ENCODE assay signal across 11 cellular contexts in genomic region chr2:47230418-47230817, GRCh38. TPM values are rescaled to one million over a fixed set of nuclear protein-coding genes. Genes with fewer than 3 reads are reported as not detected.
DNase-seq lines count a peak whose midpoint lies in the region; ATAC-seq and TF ChIP-seq lines count a peak whose summit lies in the region.
"Had no signal": no experiment of that assay in that cellular context is flagged by ENCODE, and none has a peak within 500 bp of the region (broad histone marks: within the 10 kb centered on the region; RNA-seq: fewer than 3 reads in every experiment).

No MANE protein-coding gene starts in this region.

- H3K4me1 ChIP-seq in ascending aorta: peaks cover 0 to 11% of the 10 kb centered on the region in 2 donors
- H3K4me1 ChIP-seq in ovary (ENCODE audit: insufficient read depth): peaks cover 12% of the 10 kb centered on the region

- intact Hi-C loops in ascending aorta (cut with DNase I) (loop anchor here (2.0 kb wide), 1 partner anchor 44 kb away; no protein-coding TSS in a partner anchor), left cardiac atrium (cut with DNase I) (no loop called here), ovary (cut with DNase I) (no loop called here)

- H3K27me3 ChIP-seq in ascending aorta: no peaks in the 10 kb centered on the region
- no peaks in the 10 kb centered on the region for H3K27me3 ChIP-seq in ovary

- H3K9me3 ChIP-seq in ascending aorta: no peaks in the 10 kb centered on the region
- H3K9me3 ChIP-seq in ovary: no peaks in the 10 kb centered on the region

- 13 to 23% (median 14%) methylated on average over 4 of the region's 4 CpGs for WGBS in ovary, 3 donors

- DNase-seq in AG09319 (ENCODE audit: extremely low read depth, low read depth): peak; percentile 36
- DNase-seq in ascending aorta (ENCODE audit: low spot score in 2 of 2): peak; percentile 38 to 88
- peak; percentile 80 for DNase-seq in left cardiac atrium
- peak; percentile 29 to 63 (median 50) for DNase-seq in ovary
- no peak for DNase-seq in activated T-cell treated with anti-CD3 and anti-CD28 coated beads, Interleukin-2, amount 50 U/mL, for 48 hours
- no peak for DNase-seq in NK-92 (lab: John Stamatoyannopoulos, UW; ENCODE audit: unreplicated experiment)
- DNase-seq in NCI-H226: no peak
- no peak for DNase-seq in NCI-H1436 treated with DMSO at 0.1 percent for 48 hours (lab: John Stamatoyannopoulos, UW)
- DNase-seq: central memory CD4-positive, alpha-beta T cell; Karpas-422; T-helper 17 cell had no signal

- H3K36me3 ChIP-seq in ascending aorta (no peaks in the 10 kb centered on the region), ovary (no peaks in the 10 kb centered on the region)

- no peak for TF ChIP-seq EP300 in ovary (IDR thresholded peaks at IDR 0.05)

- TF ChIP-seq CTCF in AG09319 (IDR thresholded peaks at IDR 0.05; ENCODE audit: low read depth, low read length): no peak
- no peak for TF ChIP-seq CTCF in ascending aorta (IDR thresholded peaks at IDR 0.05)
- TF ChIP-seq CTCF in ovary (IDR thresholded peaks at IDR 0.05): no peak

- ATAC-seq in left cardiac atrium: peak; percentile 71 to 93
- ATAC-seq: T-helper 17 cell had no signal

- H3K4me3 ChIP-seq in ascending aorta: no peak overlapping the region
- no peak overlapping the region for H3K4me3 ChIP-seq in ovary

- H3K27ac ChIP-seq in ascending aorta (peak overlapping the region; percentile 74 to 75), ovary (no peak overlapping the region)

- no peak for TF ChIP-seq POLR2A in ovary (IDR thresholded peaks at IDR 0.05)

RNA-seq across cellular contexts. Expression of gene CALM2, which starts 54.1 kb away (rescaled TPM):
- total RNA-seq in ascending aorta (263 TPM), left cardiac atrium (100 to 1,000 TPM; 435 to 492 TPM), ovary (100 to 1,000 TPM; 324 to 555 (median 519) TPM)
- polyA plus RNA-seq in ovary: 100 to 1,000 TPM; 478 to 890 TPM

Comparison
In these comparisons a context has a peak if more than half of its experiments do, and no peak if none do; other contexts are left out.
1. DNase-seq: peak in AG09319 (single experiment), ascending aorta (2 of 2), left cardiac atrium (single experiment) and ovary (5 of 5); none in activated T-cell treated with anti-CD3 and anti-CD28 coated beads, Interleukin-2, amount 50 U/mL, for 48 hours (0 of 2), NK-92 (single experiment), NCI-H226 (single experiment) and NCI-H1436 treated with DMSO at 0.1 percent for 48 hours (single experiment).
2. H3K27ac ChIP-seq: peak in ascending aorta (2 of 2); none in ovary (0 of 2).